ENCODE assay signal across 26 cellular contexts in the genomic region with DNA sequence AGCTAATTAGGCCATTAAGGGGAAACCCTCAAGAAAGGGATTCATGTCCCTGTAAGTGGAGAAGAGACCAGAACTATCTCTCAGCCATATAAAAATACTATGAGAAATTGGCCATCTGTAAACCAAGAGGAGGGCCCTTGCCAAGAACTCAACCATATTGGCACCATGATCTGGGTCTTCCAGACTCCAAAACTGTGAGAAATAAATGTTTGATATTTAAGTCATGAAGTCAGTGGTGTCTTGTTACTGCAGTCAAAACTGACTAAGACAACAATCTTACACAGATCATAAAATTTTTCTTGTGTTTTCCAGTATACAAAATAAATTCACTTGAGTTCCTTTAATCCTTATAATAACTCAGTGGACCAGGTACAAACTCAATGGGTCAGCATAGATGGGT.
A peak's percentile ranks its signal among the peaks of the same experiment; 100 is the strongest.
DNase-seq lines count a peak whose midpoint lies in the region; ATAC-seq and TF ChIP-seq lines count a peak whose summit lies in the region.
"Had no signal": no experiment of that assay in that cellular context is flagged by ENCODE, and none has a peak within 500 bp of the region (broad histone marks: within the 10 kb centered on the region; RNA-seq: fewer than 3 reads in every experiment).

No MANE protein-coding gene starts in this region.

- H3K4me3 ChIP-seq in GM23248, result no peak overlapping the region
- no peak overlapping the region for H3K4me3 ChIP-seq in MG63
- H3K4me3 ChIP-seq in fibroblast of mammary gland (ENCODE audit: control insufficient read depth, low read depth, low read length), result no peak overlapping the region
- no peak overlapping the region for H3K4me3 ChIP-seq in osteoblast (ENCODE audit: insufficient read depth, low read length)
- H3K4me3 ChIP-seq in H7 (ENCODE audit: insufficient read depth, low read depth, low read length), result no peak overlapping the region
- H3K4me3 ChIP-seq: GM12878, SJSA1 had no signal

- no peak overlapping the region for H3K4me2 ChIP-seq in GM23248 (ENCODE audit: unreplicated experiment)
- H3K4me2 ChIP-seq in osteoblast (ENCODE audit: insufficient read depth, low read length), result peak overlapping the region; percentile 37
- H3K4me2 ChIP-seq: KMS-11 had no signal

- H4K20me1 ChIP-seq in GM23248 (ENCODE audit: insufficient read depth) (no peaks in the 10 kb centered on the region), osteoblast (ENCODE audit: insufficient read depth, low read length) (no peaks in the 10 kb centered on the region)

- H3K36me3 ChIP-seq in GM23248 (ENCODE audit: low read depth), result no peaks in the 10 kb centered on the region
- no peaks in the 10 kb centered on the region for H3K36me3 ChIP-seq in MG63
- no peaks in the 10 kb centered on the region for H3K36me3 ChIP-seq in osteoblast (ENCODE audit: insufficient read depth, low read length)
- no peaks in the 10 kb centered on the region for H3K36me3 ChIP-seq in H7 (replicated peaks; ENCODE audit: control insufficient read depth, insufficient read depth, low read length)
- H3K36me3 ChIP-seq: SJSA1 had no signal

- in situ Hi-C loops in GM23248 (cut with MboI), result no loop called here

- H3K9ac ChIP-seq in GM23248, result no peak overlapping the region
- H3K9ac ChIP-seq: KMS-11 had no signal

- ATAC-seq in HG02884 (IDR thresholded peaks at IDR 0.05; ENCODE audit: unreplicated experiment), result no peak
- ATAC-seq in activated CD8-positive, alpha-beta memory T cell treated with anti-CD3 and anti-CD28 coated beads, Interleukin-2, amount 10 ng/mL, durations not matched to agents 7 days and 5 days, result no peak
- ATAC-seq: GM12878 had no signal

- 0 out of 2 replicates have a peak overlapping the region, but pooled peaks have one; percentile 26 for H2AFZ ChIP-seq in GM23248
- H2AFZ ChIP-seq in osteoblast (ENCODE audit: low read length), result peak overlapping the region; percentile 40

- no peaks in the 10 kb centered on the region for H3K9me3 ChIP-seq in GM23248 (ENCODE audit: low read depth)
- H3K9me3 ChIP-seq in MG63, result no peaks in the 10 kb centered on the region
- no peaks in the 10 kb centered on the region for H3K9me3 ChIP-seq in osteoblast (ENCODE audit: low read depth, low read length)
- H3K9me3 ChIP-seq: SJSA1 had no signal

- H3K9me2 ChIP-seq in GM23248 (ENCODE audit: insufficient read depth), result no peaks in the 10 kb centered on the region

- H3F3A ChIP-seq in GM23248 (ENCODE audit: insufficient read depth), result peaks cover 31% of the 10 kb centered on the region

- H3K27me3 ChIP-seq in GM23248 (replicated peaks; ENCODE audit: insufficient read depth), result no peaks in the 10 kb centered on the region
- H3K27me3 ChIP-seq in MG63, result no peaks in the 10 kb centered on the region
- no peaks in the 10 kb centered on the region for H3K27me3 ChIP-seq in osteoblast (ENCODE audit: insufficient read depth, low read length)
- H3K27me3 ChIP-seq in H7 (ENCODE audit: control insufficient read depth, insufficient read depth, low read length), result no peaks in the 10 kb centered on the region
- H3K27me3 ChIP-seq: SJSA1 had no signal

- H3K4me1 Mint-ChIP-seq in activated CD8-positive, alpha-beta memory T cell treated with anti-CD3 and anti-CD28 coated beads, Interleukin-2, amount 10 ng/mL, durations not matched to agents 7 days and 5 days, result no peaks in the 10 kb centered on the region
- H3K4me1 Mint-ChIP-seq: CD4-positive, alpha-beta memory T cell; IgD-negative memory B cell had no signal

- DNase-seq in GM23248, result peak; percentile 37
- DNase-seq in MG63, result peak; percentile 2
- peak; percentile 50 for DNase-seq in fibroblast of mammary gland (ENCODE audit: low read depth)
- DNase-seq in osteoblast (ENCODE audit: insufficient read length, low spot score, missing footprints), result no peak
- DNase-seq in H7, result no peak
- DNase-seq in activated CD4-positive, alpha-beta T cell treated with anti-CD3 and anti-CD28 coated beads, Interleukin-2, amount 50 U/mL, for 1 hour, result no peak
- DNase-seq in activated CD8-positive, alpha-beta memory T cell treated with anti-CD3 and anti-CD28 coated beads, Interleukin-2, amount 10 ng/mL, durations not matched to agents 7 days and 5 days, result no peak
- DNase-seq: C1 segment of cervical spinal cord; CD4-positive, alpha-beta memory T cell; COR-L47; EL; GDM1; NCI-H1092; NCI-H1417 treated with DMSO at 0.1 percent for 48 hours; NCI-H1694 treated with DMSO at 0.1 percent for 48 hours; NCI-H2081; NCI-H2171; NCI-H524; NCI-H774; Right ventricle myocardium superior; T-helper 1 cell had no signal

- TF ChIP-seq CTCF in fibroblast of mammary gland (conservative IDR thresholded peaks at IDR 0.05; ENCODE audit: control insufficient read depth, insufficient read depth, low read depth, low read length) (no peak), osteoblast (IDR thresholded peaks at IDR 0.05; ENCODE audit: extremely low read depth, low read depth, low read length) (no peak)

- no peak overlapping the region for H3K4me3 Mint-ChIP-seq in activated CD8-positive, alpha-beta memory T cell treated with anti-CD3 and anti-CD28 coated beads, Interleukin-2, amount 10 ng/mL, durations not matched to agents 7 days and 5 days
- H3K4me3 Mint-ChIP-seq: CD4-positive, alpha-beta memory T cell; IgD-negative memory B cell had no signal

- H3K27me3 Mint-ChIP-seq in activated CD8-positive, alpha-beta memory T cell treated with anti-CD3 and anti-CD28 coated beads, Interleukin-2, amount 10 ng/mL, durations not matched to agents 7 days and 5 days, result no peaks in the 10 kb centered on the region
- H3K27me3 Mint-ChIP-seq: CD4-positive, alpha-beta memory T cell; IgD-negative memory B cell had no signal

- H3K36me3 Mint-ChIP-seq in activated CD8-positive, alpha-beta memory T cell treated with anti-CD3 and anti-CD28 coated beads, Interleukin-2, amount 10 ng/mL, durations not matched to agents 7 days and 5 days, result no peaks in the 10 kb centered on the region
- H3K36me3 Mint-ChIP-seq: CD4-positive, alpha-beta memory T cell; IgD-negative memory B cell had no signal

- H3K79me2 ChIP-seq in GM23248 (ENCODE audit: insufficient read depth), result no peaks in the 10 kb centered on the region
- no peaks in the 10 kb centered on the region for H3K79me2 ChIP-seq in osteoblast (ENCODE audit: insufficient read depth, low read length)

- H3K4me1 ChIP-seq in GM23248 (ENCODE audit: insufficient read depth) (peaks cover 43% of the 10 kb centered on the region), osteoblast (ENCODE audit: insufficient read depth, low read length) (peaks cover 33% of the 10 kb centered on the region)

- no peak overlapping the region for H3K27ac Mint-ChIP-seq in activated CD8-positive, alpha-beta memory T cell treated with anti-CD3 and anti-CD28 coated beads, Interleukin-2, amount 10 ng/mL, durations not matched to agents 7 days and 5 days
- H3K27ac Mint-ChIP-seq: CD4-positive, alpha-beta memory T cell; IgD-negative memory B cell had no signal

- peak overlapping the region; percentile 72 for H3K27ac ChIP-seq in GM23248
- H3K27ac ChIP-seq in osteoblast (ENCODE audit: low read depth, low read length), result peak overlapping the region; percentile 86
- H3K27ac ChIP-seq: KMS-11, SJSA1 had no signal

- CTCF ChIA-PET in activated CD8-positive, alpha-beta memory T cell treated with anti-CD3 and anti-CD28 coated beads, Interleukin-2, amount 10 ng/mL, durations not matched to agents 7 days and 5 days (lab: Charles Lee), result no interaction called here

- H3K9me3 Mint-ChIP-seq in activated CD8-positive, alpha-beta memory T cell treated with anti-CD3 and anti-CD28 coated beads, Interleukin-2, amount 10 ng/mL, durations not matched to agents 7 days and 5 days (ENCODE audit: low read depth), result peaks cover 2% of the 10 kb centered on the region

Comparison
In these comparisons a context has a peak if more than half of its experiments do, and no peak if none do; other contexts are left out.
1. DNase-seq: peak in GM23248 (single experiment), MG63 (single experiment) and fibroblast of mammary gland (single experiment); none in osteoblast (single experiment), H7 (single experiment), activated CD4-positive, alpha-beta T cell treated with anti-CD3 and anti-CD28 coated beads, Interleukin-2, amount 50 U/mL, for 1 hour (single experiment) and activated CD8-positive, alpha-beta memory T cell treated with anti-CD3 and anti-CD28 coated beads, Interleukin-2, amount 10 ng/mL, durations not matched to agents 7 days and 5 days (single experiment).